Comparison of ENCODE assay signal across 18 cellular contexts in the genomic region with DNA sequence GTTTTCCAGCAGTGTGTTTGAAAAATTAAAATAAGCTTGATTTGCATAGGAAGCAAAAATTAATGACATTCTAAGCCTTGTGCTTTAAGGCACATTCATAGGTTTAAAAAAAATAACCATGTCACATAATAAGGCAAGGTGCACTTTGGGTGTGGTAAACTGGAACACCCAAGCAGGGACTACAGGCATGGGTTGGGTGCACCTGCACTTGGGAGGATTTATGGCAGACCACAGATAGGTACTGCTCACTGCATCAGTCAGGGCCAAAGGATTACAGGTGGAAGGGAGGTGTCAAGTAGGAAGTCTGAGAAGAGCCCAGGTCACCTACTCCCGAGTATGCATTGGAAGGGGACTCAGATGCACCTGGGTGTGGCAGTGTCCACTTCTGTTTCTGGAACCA.
A peak's percentile ranks its signal among the peaks of the same experiment; 100 is the strongest.
DNase-seq lines count a peak whose midpoint lies in the region; ATAC-seq and TF ChIP-seq lines count a peak whose summit lies in the region.
"Had no signal": no experiment of that assay in that cellular context is flagged by ENCODE, and none has a peak within 500 bp of the region (broad histone marks: within the 10 kb centered on the region; RNA-seq: fewer than 3 reads in every experiment).

No MANE protein-coding gene starts in this region.

- no peak for TF ChIP-seq EP300 in transverse colon (IDR thresholded peaks at IDR 0.05; ENCODE audit: low read depth)

- H3K27me3 ChIP-seq in colonic mucosa (no peaks in the 10 kb centered on the region), transverse colon (no peaks in the 10 kb centered on the region)
- H3K27me3 ChIP-seq: BLaER1 had no signal

- no peaks in the 10 kb centered on the region for H3K4me1 ChIP-seq in colonic mucosa
- H3K4me1 ChIP-seq in mucosa of descending colon (ENCODE audit: low read depth): peaks cover 6% of the 10 kb centered on the region
- H3K4me1 ChIP-seq in transverse colon: peaks cover 0 to 13% (median 5%) of the 10 kb centered on the region in 4 donors

- no peak overlapping the region for H3K4me3 ChIP-seq in colonic mucosa
- no peak overlapping the region for H3K4me3 ChIP-seq in mucosa of descending colon
- H3K4me3 ChIP-seq in transverse colon: no peak overlapping the region
- H3K4me3 ChIP-seq: BLaER1 had no signal

- 38% methylated on average over 1 of the region's 1 CpG; no CpG with 5 or more reads in 1 of the 2 donors for WGBS in transverse colon (ENCODE audit: low coverage in 1 of 2), 2 donors

- H3K9ac ChIP-seq in colonic mucosa (ENCODE audit: low read depth in 2 of 2, low read length in 2 of 2): no peak overlapping the region
- H3K9ac ChIP-seq: BLaER1 had no signal

- no peak overlapping the region for H3K27ac ChIP-seq in colonic mucosa
- peak overlapping the region in 3 of 4 donors; percentile 25 to 29 (median 26) for H3K27ac ChIP-seq in transverse colon
- H3K27ac ChIP-seq: BLaER1 had no signal

- peak; percentile 52 for DNase-seq in LoVo (ENCODE audit: low spot score)
- DNase-seq in colonic mucosa: peak; percentile 55
- peak in 2 of 3 donors; percentile 43 to 44 for DNase-seq in mucosa of descending colon
- DNase-seq in transverse colon: peak; percentile 56
- no peak for DNase-seq in T-helper 9 cell
- no peak for DNase-seq in iPS-NIHi7 (ENCODE audit: extremely low spot score)
- DNase-seq: 8988T; CD4-positive, alpha-beta memory T cell; DMS153; DMS79 treated with DMSO at 0.1 percent for 48 hours; GF-D8; GOT3; H7; HFFc6 had no signal

- TF ChIP-seq POLR2A in transverse colon (IDR thresholded peaks at IDR 0.05): no peak

- H3K36me3 ChIP-seq in colonic mucosa: no peaks in the 10 kb centered on the region
- no peaks in the 10 kb centered on the region for H3K36me3 ChIP-seq in mucosa of descending colon (ENCODE audit: low read depth)
- H3K36me3 ChIP-seq in transverse colon: no peaks in the 10 kb centered on the region
- H3K36me3 ChIP-seq: BLaER1 had no signal

- H3K9me3 ChIP-seq in colonic mucosa (no peaks in the 10 kb centered on the region), mucosa of descending colon (peaks cover 12% of the 10 kb centered on the region), transverse colon (peaks cover 12 to 18% of the 10 kb centered on the region in 2 donors)

- intact Hi-C loops in colonic mucosa (cut with DNase I) (no loop called here), mucosa of descending colon (cut with DNase I, micrococcal nuclease) (loop anchor here in 1 of 2 donors (10.0 kb wide), 2 partner anchors 64 to 464 kb away; no protein-coding TSS in a partner anchor), transverse colon (cut with DNase I; ENCODE audit: low total_unique reads) (no loop called here)

- ATAC-seq in mucosa of descending colon: peak; percentile 97
- ATAC-seq in HG02870 (IDR thresholded peaks at IDR 0.05; ENCODE audit: unreplicated experiment): no peak
- ATAC-seq: HCT116, HepG2 had no signal

- TF ChIP-seq CTCF in colonic mucosa (IDR thresholded peaks at IDR 0.05) (no peak), mucosa of descending colon (IDR thresholded peaks at IDR 0.05) (no peak), transverse colon (IDR thresholded peaks at IDR 0.05) (no peak)

- in situ Hi-C loops in transverse colon (cut with MboI; ENCODE audit: low pct_ligation_motif_present in 1 of 4, low pct_unique_long_range_greater_than_20kb in 1 of 4, low sequenced_read_pairs in 3 of 4): no loop called here

Comparison
In these comparisons a context has a peak if more than half of its experiments do, and no peak if none do; other contexts are left out.
1. DNase-seq: peak in LoVo (single experiment), colonic mucosa (single experiment), mucosa of descending colon (2 of 3) and transverse colon (single experiment); none in T-helper 9 cell (single experiment) and iPS-NIHi7 (single experiment).